ENCODE assay signal across 1 cellular context in the genomic region with DNA sequence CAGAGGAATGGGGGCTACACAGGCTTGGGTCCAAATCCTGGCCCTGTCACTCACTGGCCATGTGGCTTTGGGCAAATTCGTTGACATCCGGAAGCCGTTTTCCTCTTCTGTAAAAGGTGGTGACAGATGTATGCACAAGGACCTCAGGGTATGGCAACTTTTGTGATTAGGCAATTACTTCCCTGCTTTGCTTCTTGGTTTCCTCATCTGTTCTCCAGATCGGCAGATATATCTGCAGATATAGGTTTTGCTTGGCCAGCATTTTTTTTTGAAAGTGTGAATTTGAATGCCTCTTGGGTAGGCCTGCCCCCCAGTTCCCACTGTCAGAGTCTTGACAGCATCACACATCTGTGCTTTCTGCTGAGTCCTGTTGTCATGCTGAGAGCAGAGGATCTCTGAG.
TF ChIP-seq lines count a peak whose summit lies in the region.

No MANE protein-coding gene starts in this region.

TF ChIP-seq in HepG2, 621 proteins besides CTCF, POLR2A, EP300 and RAD21:
- peak in 1 of 2 experiments; percentile 43; a peak in 3 of 4 replicates for TF ChIP-seq MAFK (conservative IDR thresholded peaks at IDR 0.05 in 1 of 2, IDR thresholded peaks at IDR 0.05 in 1 of 2; ENCODE audit: low read length in 2 of 2)
- TF ChIP-seq TBX2 (CRISPR knock-in tag; IDR thresholded peaks at IDR 0.05; ENCODE audit: borderline replicate concordance), result no peak
